In the genomic region with DNA sequence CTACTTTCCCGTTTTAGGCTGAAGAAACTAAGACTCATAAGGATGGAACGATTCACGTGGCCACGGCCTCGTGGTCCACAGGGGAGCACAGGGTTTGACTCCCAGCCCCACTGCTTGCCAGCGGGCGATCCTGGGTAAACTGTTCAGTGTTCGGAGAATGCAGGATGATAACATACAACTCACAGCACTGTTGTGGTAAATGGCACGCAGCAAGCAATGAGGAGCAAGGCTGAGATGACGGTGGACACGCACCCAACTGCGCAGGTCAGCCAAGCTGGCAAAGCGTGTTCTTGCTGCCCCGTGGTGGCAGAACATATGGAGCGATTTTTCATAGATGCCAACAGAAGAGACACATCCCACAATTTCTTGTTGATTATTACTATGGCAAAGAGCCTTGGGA, we compare ENCODE assay signal across 18 cellular contexts.
A peak's percentile ranks its signal among the peaks of the same experiment; 100 is the strongest.
DNase-seq lines count a peak whose midpoint lies in the region; ATAC-seq and TF ChIP-seq lines count a peak whose summit lies in the region.
"Had no signal": no experiment of that assay in that cellular context is flagged by ENCODE, and none has a peak within 500 bp of the region (broad histone marks: within the 10 kb centered on the region; RNA-seq: fewer than 3 reads in every experiment).

No MANE protein-coding gene starts in this region.

- no peaks in the 10 kb centered on the region for H3K79me2 ChIP-seq in neural progenitor cell (ENCODE audit: low read depth)

- peaks cover 31% of the 10 kb centered on the region for H3K36me3 Mint-ChIP-seq in neural progenitor cell
- H3K36me3 Mint-ChIP-seq: CD4-positive, CD25-positive, alpha-beta regulatory T cell had no signal

- H3K27me3 Mint-ChIP-seq in neural progenitor cell (ENCODE audit: insufficient read depth, low read depth): peaks cover 14% of the 10 kb centered on the region

- peak overlapping the region; percentile 1; the same call in 1 of the 2 replicates for H3K4me2 ChIP-seq in BLaER1
- no peak overlapping the region for H3K4me2 ChIP-seq in neural progenitor cell
- H3K4me2 ChIP-seq: GM23338, KMS-11 had no signal

- H3K4me3 ChIP-seq in BLaER1: no peak overlapping the region
- H3K4me3 ChIP-seq in neural progenitor cell: no peak overlapping the region
- H3K4me3 ChIP-seq in spleen: no peak overlapping the region
- H3K4me3 ChIP-seq: BLaER1 treated with 17β-estradiol and CSF1 and Interleukin-3, amounts not matched to agents 10 nM and 100 nM; GM23338 had no signal

- H3K4me3 Mint-ChIP-seq in neural progenitor cell: no peak overlapping the region
- H3K4me3 Mint-ChIP-seq: GM23338 had no signal

- H3F3A ChIP-seq in neural progenitor cell (ENCODE audit: low read depth): no peaks in the 10 kb centered on the region

- H3K9ac ChIP-seq in BLaER1 (no peak overlapping the region), neural progenitor cell (no peak overlapping the region)
- H3K9ac ChIP-seq: BLaER1 treated with 17β-estradiol and CSF1 and Interleukin-3, amounts not matched to agents 10 nM and 100 nM; KMS-11 had no signal

- TF ChIP-seq CTCF in neural progenitor cell (IDR thresholded peaks at IDR 0.05) (no peak), spleen (IDR thresholded peaks at IDR 0.05 in 8 of 11, conservative IDR thresholded peaks at IDR 0.05 in 3 of 11) (no peak)

- H3K27me3 ChIP-seq in BLaER1 (no peaks in the 10 kb centered on the region), neural progenitor cell (peaks cover 42% of the 10 kb centered on the region), spleen (replicated peaks in 1 of 7) (peaks cover 0 to 35% (median 0%) of the 10 kb centered on the region in 7 donors)

- 91 to 97% (median 94%) methylated on average over 11 to 15 of the region's 15 CpGs for WGBS in spleen, 5 donors

- no peaks in the 10 kb centered on the region for H3K36me3 ChIP-seq in BLaER1
- no peaks in the 10 kb centered on the region for H3K36me3 ChIP-seq in neural progenitor cell
- no peaks in the 10 kb centered on the region for H3K36me3 ChIP-seq in spleen
- H3K36me3 ChIP-seq: BLaER1 treated with 17β-estradiol and CSF1 and Interleukin-3, amounts not matched to agents 10 nM and 100 nM had no signal

- H3K27ac ChIP-seq in BLaER1 (no peak overlapping the region), neural progenitor cell (no peak overlapping the region), spleen (no peak overlapping the region)
- H3K27ac ChIP-seq: BLaER1 treated with 17β-estradiol and CSF1 and Interleukin-3, amounts not matched to agents 10 nM and 100 nM; KMS-11 had no signal

- H4K20me1 ChIP-seq in BLaER1: no peaks in the 10 kb centered on the region
- H4K20me1 ChIP-seq in neural progenitor cell (ENCODE audit: low read depth): no peaks in the 10 kb centered on the region

- H3K4me1 Mint-ChIP-seq in neural progenitor cell: peaks cover 12% of the 10 kb centered on the region
- H3K4me1 Mint-ChIP-seq: GM23338 had no signal

- DNase-seq in cerebellar cortex (ENCODE audit: low spot score) (peak; percentile 51), neural progenitor cell (ENCODE audit: low spot score) (no peak), spleen (peak; percentile 49), DMS 273 (lab: John Stamatoyannopoulos, UW; ENCODE audit: unreplicated experiment) (no peak), SIG-M5 treated with dmso at 0.1 percent for 504 hours (lab: John Stamatoyannopoulos, UW; ENCODE audit: unreplicated experiment) (no peak)
- DNase-seq: 8988T; AML-193; Calu3; CD4-positive, CD25-positive, alpha-beta regulatory T cell; DMS79; EL; GDM1; H7 had no signal

- H3K4me1 ChIP-seq in BLaER1 (peaks cover 79% of the 10 kb centered on the region), neural progenitor cell (no peaks in the 10 kb centered on the region), spleen (peaks cover 0 to 25% (median 11%) of the 10 kb centered on the region in 6 donors)

- ATAC-seq in GM19035 (IDR thresholded peaks at IDR 0.05; ENCODE audit: unreplicated experiment): no peak
- ATAC-seq: GM23338 had no signal

- H2AFZ ChIP-seq in neural progenitor cell (replicated peaks): no peak overlapping the region
- H2AFZ ChIP-seq: GM23338 had no signal

- no peaks in the 10 kb centered on the region for H3K9me3 Mint-ChIP-seq in neural progenitor cell

- H3K27ac Mint-ChIP-seq in neural progenitor cell: peak overlapping the region; percentile 53
- H3K27ac Mint-ChIP-seq: GM23338 had no signal

- no peak for TF ChIP-seq POLR2A in spleen (IDR thresholded peaks at IDR 0.05)

- H3K9me3 ChIP-seq in BLaER1 (peaks cover 8% of the 10 kb centered on the region), neural progenitor cell (ENCODE audit: low read depth) (no peaks in the 10 kb centered on the region), spleen (peaks cover 0 to 15% (median 0%) of the 10 kb centered on the region in 8 donors)

- intact Hi-C loops in spleen (cut with DNase I; ENCODE audit: low total_unique reads): no loop called here

Comparison
In these comparisons a context has a peak if more than half of its experiments do, and no peak if none do; other contexts are left out.
1. DNase-seq: peak in cerebellar cortex (single experiment) and spleen (single experiment); none in neural progenitor cell (single experiment), DMS 273 (single experiment) and SIG-M5 treated with dmso at 0.1 percent for 504 hours (single experiment).